In the genomic region with DNA sequence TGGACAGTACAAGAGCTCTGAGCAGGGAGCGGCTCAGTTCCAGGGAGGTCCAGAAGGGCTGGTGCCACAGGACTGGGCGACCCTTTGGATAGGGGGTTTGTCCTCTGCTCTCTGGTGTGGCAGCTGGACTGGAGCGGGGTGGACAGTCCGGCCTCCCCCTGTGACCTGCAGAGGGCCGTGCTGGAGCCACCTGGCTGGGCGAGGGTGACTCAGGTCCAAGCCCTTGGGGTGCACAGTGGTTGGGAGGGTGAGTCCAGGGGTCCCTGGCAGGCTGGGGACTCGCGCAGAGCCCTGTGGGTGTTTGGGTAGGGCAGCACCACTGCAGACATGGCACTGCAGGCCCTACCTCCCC, we compare ENCODE assay signal across 1 cellular context.
TF ChIP-seq lines count a peak whose summit lies in the region.

No MANE protein-coding gene starts in this region.

TF ChIP-seq in IMR-90, 13 proteins besides CTCF, POLR2A, EP300 and RAD21:
- TF ChIP-seq ELK1 (IDR thresholded peaks at IDR 0.05; ENCODE audit: borderline replicate concordance, low read depth, low read length) (no peak), RCOR1 (IDR thresholded peaks at IDR 0.05; ENCODE audit: insufficient replicate concordance, low read length) (no peak), MAZ (IDR thresholded peaks at IDR 0.05; ENCODE audit: borderline replicate concordance, low read depth, low read length) (no peak), CHD1 (IDR thresholded peaks at IDR 0.05; ENCODE audit: low read depth, low read length) (no peak), BHLHE40 (IDR thresholded peaks at IDR 0.05; ENCODE audit: low read depth, low read length) (no peak), MXI1 (IDR thresholded peaks at IDR 0.05; ENCODE audit: borderline replicate concordance, low read depth, low read length) (no peak), SMC3 (IDR thresholded peaks at IDR 0.05; ENCODE audit: low read depth, low read length) (no peak), CEBPB (IDR thresholded peaks at IDR 0.05; ENCODE audit: low read depth, low read length) (no peak), NFE2L2 (IDR thresholded peaks at IDR 0.05; ENCODE audit: low read depth, low read length) (no peak), RFX5 (IDR thresholded peaks at IDR 0.05; ENCODE audit: low read depth, low read length) (no peak), FOS (IDR thresholded peaks at IDR 0.05; ENCODE audit: low read depth, low read length) (no peak), MAFK (IDR thresholded peaks at IDR 0.05; ENCODE audit: low read depth, low read length) (no peak), USF2 (IDR thresholded peaks at IDR 0.05; ENCODE audit: low read depth, low read length) (no peak)
